22 cellular contexts compared by ENCODE assay signal in genomic region chr14:78363008-78363407, GRCh38.
"Had no signal": no experiment of that assay in that cellular context is flagged by ENCODE, and none has a peak within 500 bp of the region (broad histone marks: within the 10 kb centered on the region; RNA-seq: fewer than 3 reads in every experiment).

No MANE protein-coding gene starts in this region.

- H3K9me3 ChIP-seq: esophagus squamous epithelium, heart right ventricle, left ventricle myocardium inferior, mucosa of descending colon, suprapubic skin, tibial nerve had no signal

- H3K27ac ChIP-seq: epithelial cell of prostate, esophagus squamous epithelium, heart right ventricle, left ventricle myocardium inferior, suprapubic skin, tibial nerve had no signal

- H3K4me3 ChIP-seq: esophagus squamous epithelium, heart right ventricle, left ventricle myocardium inferior, mucosa of descending colon, suprapubic skin, tibial nerve had no signal

- H3K27me3 ChIP-seq: esophagus squamous epithelium, suprapubic skin, tibial nerve had no signal

- DNase-seq: activated CD4-positive, alpha-beta T cell treated with anti-CD3 and anti-CD28 coated beads for 4 hours; activated CD4-positive, alpha-beta T cell treated with anti-CD3 and anti-CD28 coated beads, Interleukin-2, amount 50 U/mL, for 4 hours; activated naive CD4-positive, alpha-beta T cell; activated T-cell treated with anti-CD3 and anti-CD28 coated beads for 4 hours; activated T-cell treated with anti-CD3 and anti-CD28 coated beads, Interleukin-2, amount 50 U/mL, for 72 hours; anterior cingulate cortex; dermis blood vessel endothelial cell; effector CD4-positive, alpha-beta T cell; esophagus squamous epithelium; foreskin melanocyte; heart right ventricle; left ventricle myocardium inferior; mucosa of descending colon; posterior cingulate gyrus; stimulated activated CD4-positive, alpha-beta T cell treated with anti-CD3 and anti-CD28 coated beads, Interleukin-15, amount 100 ng/mL, for 24 hours; stimulated activated CD4-positive, alpha-beta T cell treated with anti-CD3 and anti-CD28 coated beads, Interleukin-2, amount 100 ng/mL, for 24 hours; stimulated activated naive CD4-positive, alpha-beta T cell had no signal

- ATAC-seq: activated T-cell treated with anti-CD3 and anti-CD28 coated beads, Interleukin-2, amount 50 U/mL, for 72 hours; heart right ventricle; mucosa of descending colon; natural killer cell treated with Interleukin-12 subunit alpha and Interleukin-12 subunit beta and Interleukin-15 and Interleukin-18, amount 100 ng/mL, for 72 hours; right cardiac atrium had no signal

- H3K4me1 ChIP-seq: esophagus squamous epithelium, heart right ventricle, left ventricle myocardium inferior, suprapubic skin, tibial nerve had no signal

- H3K36me3 ChIP-seq: esophagus squamous epithelium, heart right ventricle, left ventricle myocardium inferior, suprapubic skin, tibial nerve had no signal
